Comparison of ENCODE assay signal across 12 cellular contexts in genomic region chr17:72514888-72515287, GRCh38.
DNase-seq lines count a peak whose midpoint lies in the region; ATAC-seq and TF ChIP-seq lines count a peak whose summit lies in the region.
"Had no signal": no experiment of that assay in that cellular context is flagged by ENCODE, and none has a peak within 500 bp of the region (broad histone marks: within the 10 kb centered on the region; RNA-seq: fewer than 3 reads in every experiment).

No MANE protein-coding gene starts in this region.

- no peaks in the 10 kb centered on the region for H3K9me3 ChIP-seq in mesenchymal stem cell (ENCODE audit: control insufficient read depth, low read length)
- H3K9me3 ChIP-seq in suprapubic skin = no peaks in the 10 kb centered on the region
- H3K9me3 ChIP-seq: upper lobe of left lung had no signal

- no peak overlapping the region for H3K18ac ChIP-seq in mesenchymal stem cell (ENCODE audit: low read depth in 1 of 2, low read length in 2 of 2)

- no peak overlapping the region for H2BK5ac ChIP-seq in mesenchymal stem cell (ENCODE audit: low read depth, low read length, poor library complexity, severe bottlenecking)

- no peak overlapping the region for H2AK5ac ChIP-seq in mesenchymal stem cell (ENCODE audit: low read length, severe bottlenecking)

- no peaks in the 10 kb centered on the region for H3K36me3 Mint-ChIP-seq in activated T-cell treated with anti-CD3 and anti-CD28 coated beads, Interleukin-2, amount 50 U/mL, for 24 hours (ENCODE audit: low read depth)

- no peak overlapping the region for H2BK120ac ChIP-seq in mesenchymal stem cell (ENCODE audit: low read depth, low read length)

- no peak overlapping the region for H2BK12ac ChIP-seq in mesenchymal stem cell (ENCODE audit: low read length in 2 of 2)

- peaks cover 3% of the 10 kb centered on the region for H3K79me1 ChIP-seq in mesenchymal stem cell (replicated peaks; ENCODE audit: low read length, poor library complexity, severe bottlenecking)

- H3K4me3 ChIP-seq in ACC112 (ENCODE audit: low read depth, low read length) = peak overlapping the region; percentile 64
- peak overlapping the region; percentile 25 for H3K4me3 ChIP-seq in choroid plexus epithelial cell (ENCODE audit: low read depth, low read length)
- peak overlapping the region in 1 of 2 experiments; percentile 58 for H3K4me3 ChIP-seq in mesenchymal stem cell (ENCODE audit: insufficient read depth in 1 of 2, low read depth in 1 of 2, low read length in 2 of 2)
- H3K4me3 ChIP-seq in suprapubic skin = no peak overlapping the region
- H3K4me3 ChIP-seq: upper lobe of left lung had no signal

- H3K4me1 ChIP-seq in ACC112 (ENCODE audit: control insufficient read depth, insufficient read depth, low read length, unreplicated experiment) (peaks cover 37% of the 10 kb centered on the region), mesenchymal stem cell (ENCODE audit: control insufficient read depth, insufficient read depth, low read depth, low read length) (peaks cover 45% of the 10 kb centered on the region), suprapubic skin (peaks cover 14% of the 10 kb centered on the region)

- H3K4ac ChIP-seq in mesenchymal stem cell (ENCODE audit: low read depth in 1 of 2, low read length in 2 of 2) = no peak overlapping the region

- H3K27ac Mint-ChIP-seq in activated T-cell treated with anti-CD3 and anti-CD28 coated beads, Interleukin-2, amount 50 U/mL, for 24 hours = no peak overlapping the region

- H3K9ac ChIP-seq in mesenchymal stem cell (ENCODE audit: low read length) = peak overlapping the region; percentile 77
- H3K9ac ChIP-seq: KMS-11 had no signal

- H3K14ac ChIP-seq in mesenchymal stem cell (ENCODE audit: low read length in 2 of 2) = no peak overlapping the region

- H3K4me3 Mint-ChIP-seq in activated T-cell treated with anti-CD3 and anti-CD28 coated beads, Interleukin-2, amount 50 U/mL, for 24 hours = no peak overlapping the region
- H3K4me3 Mint-ChIP-seq: central memory CD8-positive, alpha-beta T cell had no signal

- H3K4me1 Mint-ChIP-seq in activated T-cell treated with anti-CD3 and anti-CD28 coated beads, Interleukin-2, amount 50 U/mL, for 24 hours (ENCODE audit: low read depth) = no peaks in the 10 kb centered on the region
- H3K4me1 Mint-ChIP-seq: central memory CD8-positive, alpha-beta T cell had no signal

- 85% methylated on average over 6 of the region's 6 CpGs for WGBS in mesenchymal stem cell
- WGBS in suprapubic skin = 59% methylated on average over 4 of the region's 6 CpGs

- no peak overlapping the region for H4K8ac ChIP-seq in mesenchymal stem cell (ENCODE audit: low read length)

- H3K27ac ChIP-seq in ACC112 (ENCODE audit: low read depth, low read length) (peak overlapping the region; percentile 20), mesenchymal stem cell (ENCODE audit: low read length, poor library complexity, severe bottlenecking) (peak overlapping the region; percentile 69), suprapubic skin (no peak overlapping the region)
- H3K27ac ChIP-seq: KMS-11, upper lobe of left lung had no signal

- peak; percentile 46 for DNase-seq in NCI-H1694 (lab: John Stamatoyannopoulos, UW)
- peak; percentile 80 for DNase-seq in choroid plexus epithelial cell (ENCODE audit: low read depth)
- no peak for DNase-seq in mesenchymal stem cell
- no peak for DNase-seq in suprapubic skin (ENCODE audit: low spot score in 2 of 2)
- no peak for DNase-seq in activated T-cell treated with anti-CD3 and anti-CD28 coated beads, Interleukin-2, amount 50 U/mL, for 24 hours
- DNase-seq: T-helper 2 cell, upper lobe of left lung had no signal

- no peak for TF ChIP-seq EP300 in suprapubic skin (IDR thresholded peaks at IDR 0.05)

- no peaks in the 10 kb centered on the region for H3K9me3 Mint-ChIP-seq in activated T-cell treated with anti-CD3 and anti-CD28 coated beads, Interleukin-2, amount 50 U/mL, for 24 hours
- H3K9me3 Mint-ChIP-seq: central memory CD8-positive, alpha-beta T cell had no signal

- H2BK15ac ChIP-seq in mesenchymal stem cell (ENCODE audit: low read depth, poor library complexity, severe bottlenecking) = no peak overlapping the region

- peaks cover 19% of the 10 kb centered on the region for H3K79me2 ChIP-seq in ACC112 (ENCODE audit: control insufficient read depth, insufficient read depth, low read length, unreplicated experiment)

- H3K27me3 Mint-ChIP-seq in activated T-cell treated with anti-CD3 and anti-CD28 coated beads, Interleukin-2, amount 50 U/mL, for 24 hours = peaks cover 35% of the 10 kb centered on the region

- H2AFZ ChIP-seq in ACC112 (ENCODE audit: low read length, unreplicated experiment) (peak overlapping the region; percentile 13), mesenchymal stem cell (ENCODE audit: low read depth, low read length) (no peak overlapping the region)

- TF ChIP-seq CTCF in choroid plexus epithelial cell (conservative IDR thresholded peaks at IDR 0.05; ENCODE audit: low read depth, low read length) = no peak
- TF ChIP-seq CTCF in suprapubic skin (IDR thresholded peaks at IDR 0.05) = no peak

- H3K23ac ChIP-seq in mesenchymal stem cell (ENCODE audit: low read length in 2 of 2) = no peak overlapping the region

- no peak for ATAC-seq in HG03457 (IDR thresholded peaks at IDR 0.05; ENCODE audit: unreplicated experiment)
- ATAC-seq in HG03521 (IDR thresholded peaks at IDR 0.05; ENCODE audit: unreplicated experiment) = no peak

- H3K27me3 ChIP-seq in ACC112 (ENCODE audit: insufficient read depth, low read length) (no peaks in the 10 kb centered on the region), mesenchymal stem cell (ENCODE audit: control insufficient read depth in 1 of 2, insufficient read depth in 1 of 2, low read length in 2 of 2) (no peaks in the 10 kb centered on the region), suprapubic skin (peaks cover 4% of the 10 kb centered on the region)
- H3K27me3 ChIP-seq: upper lobe of left lung had no signal

- no peaks in the 10 kb centered on the region for H3K36me3 ChIP-seq in ACC112 (ENCODE audit: insufficient read depth, low read length)
- no peaks in the 10 kb centered on the region for H3K36me3 ChIP-seq in mesenchymal stem cell (ENCODE audit: control insufficient read depth in 1 of 2, insufficient read depth in 2 of 2, low read depth in 1 of 2, low read length in 2 of 2)
- no peaks in the 10 kb centered on the region for H3K36me3 ChIP-seq in suprapubic skin
- H3K36me3 ChIP-seq: upper lobe of left lung had no signal

- TF ChIP-seq POLR2A in suprapubic skin (IDR thresholded peaks at IDR 0.05) = no peak

- H4K91ac ChIP-seq in mesenchymal stem cell (ENCODE audit: low read length) = no peak overlapping the region

- H3K4me2 ChIP-seq in mesenchymal stem cell (ENCODE audit: low read length, poor library complexity, severe bottlenecking) = peak overlapping the region; percentile 12
- H3K4me2 ChIP-seq: KMS-11 had no signal

Comparison
In these comparisons a context has a peak if more than half of its experiments do, and no peak if none do; other contexts are left out.
1. DNase-seq: peak in NCI-H1694 (single experiment) and choroid plexus epithelial cell (single experiment); none in mesenchymal stem cell (single experiment), suprapubic skin (0 of 2) and activated T-cell treated with anti-CD3 and anti-CD28 coated beads, Interleukin-2, amount 50 U/mL, for 24 hours (single experiment).